Comparison of ENCODE assay signal across 11 cellular contexts in genomic region chr22:38311331-38311635, GRCh38. TPM values are rescaled to one million over a fixed set of nuclear protein-coding genes. Genes with fewer than 3 reads are reported as not detected.
DNase-seq lines count a peak whose midpoint lies in the region; ATAC-seq, FAIRE-seq and TF ChIP-seq lines count a peak whose summit lies in the region.
"Had no signal": no experiment of that assay in that cellular context is flagged by ENCODE, and none has a peak within 500 bp of the region (broad histone marks: within the 10 kb centered on the region; RNA-seq: fewer than 3 reads in every experiment).

No MANE protein-coding gene starts in this region.

- POLR2A ChIA-PET in GM12878 (lab: Charles Lee) = no interaction called here
- POLR2A ChIA-PET in naive thymus-derived CD4-positive, alpha-beta T cell (lab: Charles Lee) = interaction anchor here (0.7 to 1.1 kb wide), 2 partner anchors 44 to 1081 kb away, joined by 3 read pairs; no protein-coding TSS in a partner anchor

- H3K4me1 ChIP-seq in GM23248 (ENCODE audit: insufficient read depth) (peaks cover 55% of the 10 kb centered on the region), GM12878 (ENCODE audit: control insufficient read depth, insufficient read depth, low read length) (peaks cover 70% of the 10 kb centered on the region)
- H3K4me1 ChIP-seq in naive thymus-derived CD4-positive, alpha-beta T cell (ENCODE audit: control insufficient read depth in 2 of 2, insufficient read depth in 2 of 2, low read length in 2 of 2) = peaks cover 26 to 34% of the 10 kb centered on the region in 2 donors

- no peaks in the 10 kb centered on the region for H3K9me2 ChIP-seq in GM23248 (ENCODE audit: insufficient read depth)

- H3K36me3 ChIP-seq in GM23248 (ENCODE audit: low read depth) (peaks cover 14% of the 10 kb centered on the region; the same call in 1 of the 2 replicates), GM12878 (ENCODE audit: control insufficient read depth in 2 of 2, insufficient read depth in 2 of 2, low read length in 1 of 2) (peaks cover 9 to 24% of the 10 kb centered on the region in 2 experiments; a peak in 3 of 4 replicates)
- peaks cover 0 to 10% (median 0%) of the 10 kb centered on the region in 3 experiments for H3K36me3 ChIP-seq in naive thymus-derived CD4-positive, alpha-beta T cell (ENCODE audit: control insufficient read depth in 2 of 3, insufficient read depth in 3 of 3, low read length in 3 of 3)

- peaks cover 46 to 82% (median 71%) of the 10 kb centered on the region in 7 donors for H3K4me1 Mint-ChIP-seq in naive thymus-derived CD4-positive, alpha-beta T cell

- H2AFZ ChIP-seq in GM23248 (no peak overlapping the region), GM12878 (ENCODE audit: control insufficient read depth, low read depth, low read length) (no peak overlapping the region)

- intact Hi-C loops in GM12878 (cut with micrococcal nuclease; ENCODE audit: unreplicated experiment) = loop anchor here (5.0 kb wide), 1 partner anchor 49 kb away; no protein-coding TSS in a partner anchor
- intact Hi-C loops in naive thymus-derived CD4-positive, alpha-beta T cell (cut with micrococcal nuclease) = loop anchor here in 1 of 2 donors (10.0 kb wide), 1 partner anchor 194 kb away; the partner anchor contains the start of gene DDX17

- ATAC-seq in GM12878 = peak; percentile 22
- no peak for ATAC-seq in naive thymus-derived CD4-positive, alpha-beta T cell
- ATAC-seq in GM18511 (IDR thresholded peaks at IDR 0.05; ENCODE audit: unreplicated experiment) = no peak

- TF ChIP-seq CTCF in 22Rv1 (IDR thresholded peaks at IDR 0.05) = no peak
- no peak for TF ChIP-seq CTCF in GM12878 (IDR thresholded peaks at IDR 0.05 in 2 of 3, conservative IDR thresholded peaks at IDR 0.05 in 1 of 3; ENCODE audit: control insufficient read depth in 2 of 3, extremely low read depth in 1 of 3, insufficient read depth in 1 of 3, low read depth in 3 of 3, low read length in 3 of 3)

- TF ChIP-seq POLR2A in GM12878 (IDR thresholded peaks at IDR 0.05; ENCODE audit: low read depth, low read length) = no peak

- H3K27ac Mint-ChIP-seq in naive thymus-derived CD4-positive, alpha-beta T cell = peak overlapping the region in 8 of 9 donors; percentile 38 to 96 (median 74)

- peaks cover 61% of the 10 kb centered on the region for H3F3A ChIP-seq in GM23248 (ENCODE audit: insufficient read depth)

- no peak for TF ChIP-seq EP300 in GM12878 (IDR thresholded peaks at IDR 0.05; ENCODE audit: borderline replicate concordance in 1 of 2, control insufficient read depth in 1 of 2, low read depth in 2 of 2, low read length in 2 of 2)

- CTCF ChIA-PET in GM12878 (lab: Yijun Ruan, JAX) = no interaction called here
- CTCF ChIA-PET in naive thymus-derived CD4-positive, alpha-beta T cell (lab: Charles Lee) = interaction anchor here (0.7 to 1.5 kb wide), 2 partner anchors 9 to 15 kb away, joined by 3 to 4 read pairs; no protein-coding TSS in a partner anchor

- H3K27me3 ChIP-seq in GM23248 (replicated peaks; ENCODE audit: insufficient read depth) = no peaks in the 10 kb centered on the region
- no peaks in the 10 kb centered on the region for H3K27me3 ChIP-seq in GM12878 (replicated peaks in 1 of 2; ENCODE audit: control insufficient read depth in 2 of 2, insufficient read depth in 2 of 2, low read length in 1 of 2)
- H3K27me3 ChIP-seq in naive thymus-derived CD4-positive, alpha-beta T cell (ENCODE audit: control insufficient read depth in 2 of 2, insufficient read depth in 2 of 2, low read length in 2 of 2) = no peaks in the 10 kb centered on the region

- RAD21 ChIA-PET in GM12878 (lab: Charles Lee; ENCODE audit: unreplicated experiment) = interaction anchor here (0.9 kb wide), 1 partner anchor 51 kb away, joined by 3 read pairs; no protein-coding TSS in a partner anchor

- 52 to 55% methylated on average over 5 of the region's 5 CpGs for WGBS in GM23248 (ENCODE audit: low coverage in 1 of 2, low lambda C conversion rate in 2 of 2, missing lambda C conversion rate in 2 of 2), 2 experiments
- WGBS in GM12878 (ENCODE audit: insufficient coverage, insufficient replicate concordance, low lambda C conversion rate, missing lambda C conversion rate) = 15% methylated on average over 5 of the region's 5 CpGs

- no peaks in the 10 kb centered on the region for H3K9me3 ChIP-seq in GM23248 (ENCODE audit: low read depth)
- no peaks in the 10 kb centered on the region for H3K9me3 ChIP-seq in GM12878 (replicated peaks; ENCODE audit: control insufficient read depth, insufficient read depth, low read length)
- H3K9me3 ChIP-seq in naive thymus-derived CD4-positive, alpha-beta T cell (ENCODE audit: control insufficient read depth in 2 of 3, low read length in 3 of 3) = no peaks in the 10 kb centered on the region

- H3K4me3 ChIP-seq in GM23248 (no peak overlapping the region; the same call in 1 of the 2 replicates), GM12878 (no peak overlapping the region)
- H3K4me3 ChIP-seq in naive thymus-derived CD4-positive, alpha-beta T cell (ENCODE audit: low read length) = no peak overlapping the region

- SMC1A ChIA-PET in GM12878 (lab: Charles Lee; ENCODE audit: uncharacterized antibody, unreplicated experiment) = interaction anchor here (1.2 to 1.9 kb wide), 2 partner anchors 40 to 106 kb away, joined by 3 to 4 read pairs; no protein-coding TSS in a partner anchor

- H4K20me1 ChIP-seq in GM23248 (ENCODE audit: insufficient read depth) (peaks cover 7% of the 10 kb centered on the region), GM12878 (ENCODE audit: control insufficient read depth, insufficient read depth) (no peaks in the 10 kb centered on the region)

- peaks cover 0 to 3% (median 2%) of the 10 kb centered on the region in 5 donors for H3K36me3 Mint-ChIP-seq in naive thymus-derived CD4-positive, alpha-beta T cell

- DNase-seq in GM23248 (peak; percentile 66), GM12878 (ENCODE audit: low read depth, low spot score) (peak; percentile 25), NCI-H146 treated with DMSO at 0.1 percent for 48 hours (lab: John Stamatoyannopoulos, UW; ENCODE audit: unreplicated experiment) (no peak), activated gamma-delta T cell treated with Interleukin-2 at 50 U/mL for 16 hours (no peak), midbrain (lab: John Stamatoyannopoulos, UW) (no peak)
- DNase-seq in naive thymus-derived CD4-positive, alpha-beta T cell = no peak
- DNase-seq: COR-L47, hypothalamus had no signal

- no peaks in the 10 kb centered on the region for H3K27me3 Mint-ChIP-seq in naive thymus-derived CD4-positive, alpha-beta T cell

- peak overlapping the region in 2 of 10 donors; percentile 28 to 29 for H3K4me3 Mint-ChIP-seq in naive thymus-derived CD4-positive, alpha-beta T cell

- H3K9me3 Mint-ChIP-seq in naive thymus-derived CD4-positive, alpha-beta T cell = peaks cover 0 to 5% (median 0%) of the 10 kb centered on the region in 11 donors

- H3K4me2 ChIP-seq in GM23248 (ENCODE audit: unreplicated experiment) (peak overlapping the region; percentile 56), GM12878 (ENCODE audit: control insufficient read depth, insufficient read depth) (peak overlapping the region; percentile 97)

- no peak for FAIRE-seq in GM12878 (lab: Jason Lieb, UNC)
- FAIRE-seq: TTC549 had no signal

- in situ Hi-C loops in GM23248 (cut with MboI) (no loop called here), GM12878 (cut with MboI) (no loop called here)

- no peak for TF ChIP-seq RAD21 in GM12878 (IDR thresholded peaks at IDR 0.05; ENCODE audit: insufficient read depth, low read depth, low read length)

- BruUV-seq in GM12878 (replicated peaks; lab: Mats Ljungman, UMichigan) = no TSS peak

- peaks cover 100% of the 10 kb centered on the region for H3K79me2 ChIP-seq in GM23248 (ENCODE audit: insufficient read depth)
- H3K79me2 ChIP-seq in GM12878 (ENCODE audit: control insufficient read depth, insufficient read depth, low read length) = peaks cover 90% of the 10 kb centered on the region

- H3K9ac ChIP-seq in GM23248 (peak overlapping the region; percentile 99), GM12878 (ENCODE audit: control insufficient read depth, insufficient read depth, low read length) (0 out of 2 replicates have a peak overlapping the region, but pooled peaks have one; percentile 20)

- H3K27ac ChIP-seq in 22Rv1 (0 out of 2 replicates have a peak overlapping the region, but pooled peaks have one; percentile 5), GM23248 (peak overlapping the region; percentile 96), GM12878 (ENCODE audit: control insufficient read depth, insufficient read depth) (peak overlapping the region; percentile 61)
- no peak overlapping the region for H3K27ac ChIP-seq in naive thymus-derived CD4-positive, alpha-beta T cell (ENCODE audit: low read depth, low read length)

RNA-seq across cellular contexts. Expression of gene CSNK1E, which starts 6.0 kb away (rescaled TPM):
- 117 and 130 TPM in 2 replicates for total RNA-seq in GM23248 (2014; rRNA removed; shearing (Covaris generic))
- polyA plus RNA-seq in GM23248 (2016; fragmentation: Nextera tagmentation; extraction: Ambion mirVana) (46.9 and 48.1 TPM in 2 replicates), GM12878 (2011; rRNA removed) (47.6 and 79.5 TPM in 2 replicates), GM12878 (2014; fragmentation: Illumina TruSeq; extraction: Trizol) (52.4 and 78.3 TPM in 2 replicates), GM12878 (2014; fragmentation: Nextera tagmentation; extraction: Ambion mirVana) (10 to 100 TPM in 1 of 2 experiments, 1 to 10 TPM in 1; 5.9 to 12.6 TPM), GM12878 (2014; rRNA removed) (103 and 107 TPM in 2 replicates), GM12878 (2016; fragmentation: Nextera tagmentation; extraction: Ambion mirVana) (10 to 100 TPM; 17.3 to 18.5 TPM)
- total RNA-seq in GM12878 (2013; cell fraction: nucleolus; rRNA removed) = 185 TPM in 2 replicates
- total RNA-seq in GM12878 (2014; rRNA removed) (78.7 and 88.5 TPM in 2 replicates), GM12878 (2014; rRNA removed; fragmentation: Illumina TruSeq; extraction: Trizol) (48.3 and 51.6 TPM in 2 replicates), GM12878 (2021) (89.9 and 98.8 TPM in 2 replicates)
- 28.7 TPM for polyA plus RNA-seq in GM12878 (2011; ENCODE audit: low read depth)
- polyA plus RNA-seq in GM12878 (2011; cell fraction: cytosol; rRNA removed) = 90.3 and 119 TPM in 2 replicates
- polyA plus RNA-seq in GM12878 (2011; cell fraction: nucleus; rRNA removed) = 145 and 172 TPM in 2 replicates
- 56.9 and 63.0 TPM in 2 replicates for polyA plus RNA-seq in GM12878 (2012)
- 56.9 and 94.5 TPM in 2 replicates for polyA minus RNA-seq in GM12878 (2011; rRNA and poly(A)+ RNA removed)
- polyA minus RNA-seq in GM12878 (2011; cell fraction: cytosol; rRNA and poly(A)+ RNA removed) = 34.5 and 38.5 TPM in 2 replicates
- polyA minus RNA-seq in GM12878 (2011; cell fraction: nucleus; rRNA and poly(A)+ RNA removed) = 28.9 and 42.1 TPM in 2 replicates
- total RNA-seq in naive thymus-derived CD4-positive, alpha-beta T cell = 100 to 1,000 TPM in 2 of 5 experiments, 10 to 100 TPM in 3; 71.6 to 143 (median 91.9) TPM
- 1 to 10 TPM; 5.6 to 8.1 TPM for polyA plus RNA-seq in naive thymus-derived CD4-positive, alpha-beta T cell

RNA-seq across cellular contexts. Expression of gene TMEM184B, which starts 38.5 kb away (rescaled TPM):
- 73.2 and 91.0 TPM in 2 replicates for total RNA-seq in GM23248 (2014; rRNA removed; shearing (Covaris generic))
- polyA plus RNA-seq in GM23248 (2016; fragmentation: Nextera tagmentation; extraction: Ambion mirVana) (82.7 and 83.7 TPM in 2 replicates), GM12878 (2011; rRNA removed) (2.0 and 3.6 TPM in 2 replicates), GM12878 (2014; fragmentation: Illumina TruSeq; extraction: Trizol) (9.8 and 10.0 TPM in 2 replicates), GM12878 (2014; fragmentation: Nextera tagmentation; extraction: Ambion mirVana) (1 to 10 TPM in 1 of 2 experiments, under 1 TPM in 1; 0.56 to 1.0 TPM), GM12878 (2014; rRNA removed) (14.7 and 15.7 TPM in 2 replicates), GM12878 (2016; fragmentation: Nextera tagmentation; extraction: Ambion mirVana) (10 to 100 TPM; 16.1 to 17.1 TPM)
- 13.7 and 14.0 TPM in 2 replicates for total RNA-seq in GM12878 (2013; cell fraction: nucleolus; rRNA removed)
- total RNA-seq in GM12878 (2014; rRNA removed) (4.7 and 5.8 TPM in 2 replicates), GM12878 (2014; rRNA removed; fragmentation: Illumina TruSeq; extraction: Trizol) (4.2 and 5.0 TPM in 2 replicates), GM12878 (2021) (19.5 and 22.4 TPM in 2 replicates)
- 4.2 TPM for polyA plus RNA-seq in GM12878 (2011; ENCODE audit: low read depth)
- 4.5 and 5.4 TPM in 2 replicates for polyA plus RNA-seq in GM12878 (2011; cell fraction: cytosol; rRNA removed)
- 9.4 and 12.5 TPM in 2 replicates for polyA plus RNA-seq in GM12878 (2011; cell fraction: nucleus; rRNA removed)
- polyA plus RNA-seq in GM12878 (2012) = 10.0 and 10.7 TPM in 2 replicates
- 5.0 and 5.3 TPM in 2 replicates for polyA minus RNA-seq in GM12878 (2011; rRNA and poly(A)+ RNA removed)
- 3.6 and 4.7 TPM in 2 replicates for polyA minus RNA-seq in GM12878 (2011; cell fraction: cytosol; rRNA and poly(A)+ RNA removed)
- 2.9 and 4.6 TPM in 2 replicates for polyA minus RNA-seq in GM12878 (2011; cell fraction: nucleus; rRNA and poly(A)+ RNA removed)
- total RNA-seq in naive thymus-derived CD4-positive, alpha-beta T cell = 10 to 100 TPM; 26.9 to 41.3 (median 35.0) TPM
- polyA plus RNA-seq in naive thymus-derived CD4-positive, alpha-beta T cell = 10 to 100 TPM in 1 of 2 donors, 1 to 10 TPM in 1; 9.0 to 19.5 TPM

Comparison
In these comparisons a context has a peak if more than half of its experiments do, and no peak if none do; other contexts are left out.
1. DNase-seq: peak in GM23248 (single experiment) and GM12878 (single experiment); none in naive thymus-derived CD4-positive, alpha-beta T cell (0 of 9), NCI-H146 treated with DMSO at 0.1 percent for 48 hours (single experiment), activated gamma-delta T cell treated with Interleukin-2 at 50 U/mL for 16 hours (single experiment) and midbrain (single experiment).